ENCODE assay signal across 27 cellular contexts in the genomic region with DNA sequence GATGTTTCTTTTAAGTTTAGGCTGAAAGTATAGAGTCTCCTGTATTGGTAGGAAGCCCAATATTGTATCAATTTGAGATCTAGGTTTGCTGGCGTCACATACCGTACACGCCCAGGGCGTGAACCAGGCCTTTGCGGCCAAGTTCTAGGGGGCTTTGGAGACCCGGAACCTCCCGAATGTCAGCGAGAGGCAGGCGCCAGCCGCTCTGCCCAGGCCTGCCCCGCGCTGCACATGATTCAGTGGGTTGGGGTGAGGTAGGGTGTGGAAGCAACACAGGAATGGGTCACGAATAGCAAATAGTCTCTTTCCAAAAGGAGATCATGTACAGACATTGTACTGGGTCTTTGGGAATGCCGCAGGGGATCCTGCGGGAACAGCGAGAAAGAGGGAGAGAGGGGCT.
"Had no signal": no experiment of that assay in that cellular context is flagged by ENCODE, and none has a peak within 500 bp of the region (broad histone marks: within the 10 kb centered on the region; RNA-seq: fewer than 3 reads in every experiment).

No MANE protein-coding gene starts in this region.

- H3K27me3 Mint-ChIP-seq: activated B cell treated with CpG ODN at 0.5 μM for 24 hours; activated CD4-positive, alpha-beta T cell treated with anti-CD3 and anti-CD28 coated beads, Interleukin-2, amount 10 ng/mL, durations not matched to agents 24 days and 14 days; activated CD8-positive, alpha-beta T cell treated with anti-CD3 and anti-CD28 coated beads for 36 hours; activated naive CD8-positive, alpha-beta T cell treated with anti-CD3 and anti-CD28 coated beads, Interleukin-2, amount 50 U/mL, for 24 hours; activated T-helper 17 cell treated with anti-CD3 and anti-CD28 coated beads, Interleukin-2, amount 50 U/mL, for 72 hours; dendritic cell treated with granulocyte-macrophage colony-stimulating factor and Interleukin-4, amounts not matched to agents 40 ng/mL and 50 ng/mL, for 4 days; progenitor cell of endocrine pancreas; stimulated activated naive CD8-positive, alpha-beta T cell treated with anti-CD3 and anti-CD28 coated beads, Interleukin-15, Interleukin-2, amounts not matched to agents 100 ng/mL and 50 ng/mL, for 24 hours had no signal

- ATAC-seq: activated CD8-positive, alpha-beta T cell treated with anti-CD3 and anti-CD28 coated beads for 36 hours; activated naive CD8-positive, alpha-beta T cell treated with anti-CD3 and anti-CD28 coated beads, Interleukin-2, amount 50 U/mL, for 24 hours; activated T-helper 17 cell treated with anti-CD3 and anti-CD28 coated beads, Interleukin-2, amount 50 U/mL, for 72 hours; lower lobe of right lung; right cardiac atrium had no signal

- H3K4me1 ChIP-seq: breast epithelium, lower lobe of right lung, tibial nerve had no signal

- DNase-seq: activated B cell treated with CpG ODN at 0.5 μM for 24 hours; activated CD4-positive, alpha-beta T cell treated with anti-CD3 and anti-CD28 coated beads, Interleukin-2, amount 10 ng/mL, durations not matched to agents 24 days and 14 days; activated CD8-positive, alpha-beta T cell treated with anti-CD3 and anti-CD28 coated beads for 36 hours; activated naive CD4-positive, alpha-beta T cell; activated naive CD8-positive, alpha-beta T cell treated with anti-CD3 and anti-CD28 coated beads, Interleukin-2, amount 50 U/mL, for 24 hours; activated T-cell treated with anti-CD3 and anti-CD28 coated beads, Interleukin-2, amount 50 U/mL, for 1 hour; aorta; cerebellar nuclear complex; effector CD8-positive, alpha-beta T cell; foreskin fibroblast; hippocampal formation; lower lobe of right lung; midbrain; right cardiac atrium; stimulated activated CD4-positive, alpha-beta T cell treated with anti-CD3 and anti-CD28 coated beads, Interleukin-15, amount 100 ng/mL, for 24 hours; stimulated activated CD4-positive, alpha-beta T cell treated with anti-CD3 and anti-CD28 coated beads, Interleukin-2, amount 100 ng/mL, for 48 hours; SW 1271 had no signal

- H3K4me3 ChIP-seq: breast epithelium, lower lobe of right lung, tibial nerve, vagina had no signal

- FAIRE-seq: endothelial cell of umbilical vein, islet of Langerhans had no signal

- H3K36me3 ChIP-seq: breast epithelium, lower lobe of right lung, tibial nerve, vagina had no signal

- H3K9me3 ChIP-seq: breast epithelium, lower lobe of right lung, tibial nerve, vagina had no signal

- H3K4me3 Mint-ChIP-seq: activated B cell treated with CpG ODN at 0.5 μM for 24 hours; activated CD4-positive, alpha-beta T cell treated with anti-CD3 and anti-CD28 coated beads, Interleukin-2, amount 10 ng/mL, durations not matched to agents 24 days and 14 days; activated CD8-positive, alpha-beta T cell treated with anti-CD3 and anti-CD28 coated beads for 36 hours; activated naive CD8-positive, alpha-beta T cell treated with anti-CD3 and anti-CD28 coated beads, Interleukin-2, amount 50 U/mL, for 24 hours; activated T-helper 17 cell treated with anti-CD3 and anti-CD28 coated beads, Interleukin-2, amount 50 U/mL, for 72 hours; dendritic cell treated with granulocyte-macrophage colony-stimulating factor and Interleukin-4, amounts not matched to agents 40 ng/mL and 50 ng/mL, for 4 days; stimulated activated naive CD8-positive, alpha-beta T cell treated with anti-CD3 and anti-CD28 coated beads, Interleukin-15, Interleukin-2, amounts not matched to agents 100 ng/mL and 50 ng/mL, for 24 hours; T-helper 2 cell treated with Interferon-gamma antibody and Interleukin-4, amounts not matched to agents 5 μg/mL and 100 μg/mL, for 36 hours had no signal

- H3K27ac ChIP-seq: lower lobe of right lung, tibial nerve had no signal

- H3K4me1 Mint-ChIP-seq: activated B cell treated with CpG ODN at 0.5 μM for 24 hours; activated CD4-positive, alpha-beta T cell treated with anti-CD3 and anti-CD28 coated beads, Interleukin-2, amount 10 ng/mL, durations not matched to agents 24 days and 14 days; activated naive CD8-positive, alpha-beta T cell treated with anti-CD3 and anti-CD28 coated beads, Interleukin-2, amount 50 U/mL, for 24 hours; activated T-helper 17 cell treated with anti-CD3 and anti-CD28 coated beads, Interleukin-2, amount 50 U/mL, for 72 hours had no signal

- H3K27ac Mint-ChIP-seq: activated B cell treated with CpG ODN at 0.5 μM for 24 hours; activated CD4-positive, alpha-beta T cell treated with anti-CD3 and anti-CD28 coated beads, Interleukin-2, amount 10 ng/mL, durations not matched to agents 24 days and 14 days; activated CD8-positive, alpha-beta T cell treated with anti-CD3 and anti-CD28 coated beads for 36 hours; activated naive CD8-positive, alpha-beta T cell treated with anti-CD3 and anti-CD28 coated beads, Interleukin-2, amount 50 U/mL, for 24 hours; activated T-helper 17 cell treated with anti-CD3 and anti-CD28 coated beads, Interleukin-2, amount 50 U/mL, for 72 hours; dendritic cell treated with granulocyte-macrophage colony-stimulating factor and Interleukin-4, amounts not matched to agents 40 ng/mL and 50 ng/mL, for 4 days; progenitor cell of endocrine pancreas; stimulated activated naive CD8-positive, alpha-beta T cell treated with anti-CD3 and anti-CD28 coated beads, Interleukin-15, Interleukin-2, amounts not matched to agents 100 ng/mL and 50 ng/mL, for 24 hours; T-helper 2 cell treated with Interferon-gamma antibody and Interleukin-4, amounts not matched to agents 5 μg/mL and 100 μg/mL, for 36 hours had no signal

- H3K27me3 ChIP-seq: breast epithelium, tibial nerve, vagina had no signal
